ENCODE assay signal across 8 cellular contexts in genomic region chr7:151083071-151083823, GRCh38. TPM values are rescaled to one million over a fixed set of nuclear protein-coding genes. Genes with fewer than 3 reads are reported as not detected.
DNase-seq lines count a peak whose midpoint lies in the region; ATAC-seq and TF ChIP-seq lines count a peak whose summit lies in the region.

A gene with protein sequence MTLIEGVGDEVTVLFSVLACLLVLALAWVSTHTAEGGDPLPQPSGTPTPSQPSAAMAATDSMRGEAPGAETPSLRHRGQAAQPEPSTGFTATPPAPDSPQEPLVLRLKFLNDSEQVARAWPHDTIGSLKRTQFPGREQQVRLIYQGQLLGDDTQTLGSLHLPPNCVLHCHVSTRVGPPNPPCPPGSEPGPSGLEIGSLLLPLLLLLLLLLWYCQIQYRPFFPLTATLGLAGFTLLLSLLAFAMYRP (minus strand): TSS chr7:151083493. CDS start chr7:151082563, 930 bp downstream.

- peak within 1 kb of the TSS; percentile 87 for H3K27ac Mint-ChIP-seq in Caco-2 (ENCODE audit: unreplicated experiment)
- peak within 1 kb of the TSS; percentile 89 for H3K27ac Mint-ChIP-seq in osteocyte (ENCODE audit: unreplicated experiment)

- H3K9me3 Mint-ChIP-seq in Caco-2 (ENCODE audit: unreplicated experiment) (no peaks in the 10 kb centered on the region), osteocyte (ENCODE audit: unreplicated experiment) (no peaks in the 10 kb centered on the region)

- H3K27me3 Mint-ChIP-seq in Caco-2 (ENCODE audit: insufficient read depth, unreplicated experiment) (no peaks in the 10 kb centered on the region), osteocyte (ENCODE audit: unreplicated experiment) (no peaks in the 10 kb centered on the region)

- no peaks in the 10 kb centered on the region for H3K27me3 ChIP-seq in Caco-2 (replicated peaks; ENCODE audit: control insufficient read depth, insufficient read depth, low read length)
- H3K27me3 ChIP-seq in thymus (ENCODE audit: control insufficient read depth, insufficient read depth), result peaks cover 44% of the 10 kb centered on the region

- WGBS in thymus, result under 1% methylated on average over 69 of the region's 69 CpGs

- H3K9me3 ChIP-seq in Caco-2 (no peaks in the 10 kb centered on the region), thymus (ENCODE audit: control insufficient read depth) (no peaks in the 10 kb centered on the region)

- ATAC-seq in GM19467 (IDR thresholded peaks at IDR 0.05; ENCODE audit: unreplicated experiment), result peak; percentile 33

- H3K36me3 ChIP-seq in Caco-2 (ENCODE audit: control insufficient read depth, insufficient read depth, low read length) (no peaks in the 10 kb centered on the region), thymus (ENCODE audit: control insufficient read depth, insufficient read depth) (peaks cover 10% of the 10 kb centered on the region)

- POLR2A ChIA-PET in Caco-2 (lab: Charles Lee) (interaction anchor here (2.0 kb wide), 1 partner anchor 20 kb away, joined by 21 read pairs; no protein-coding TSS in a partner anchor), RWPE1 (lab: Yijun Ruan, JAX; ENCODE audit: low non-redundant PET) (no interaction called here)

- peaks cover 13% of the 10 kb centered on the region for H3K4me1 Mint-ChIP-seq in Caco-2 (ENCODE audit: low read depth, unreplicated experiment)
- peaks cover 55% of the 10 kb centered on the region for H3K4me1 Mint-ChIP-seq in osteocyte (ENCODE audit: unreplicated experiment)

- CTCF ChIA-PET in Caco-2 (lab: Charles Lee) (interaction anchor here (0.7 to 1.2 kb wide), 2 partner anchors 55 to 121 kb away, joined by 3 read pairs; partner anchors contain the start of gene ABCB8), RWPE1 (lab: Yijun Ruan, JAX) (no interaction called here)

- H3K4me3 ChIP-seq in Caco-2 (ENCODE audit: low read depth, low read length), result peak within 1 kb of the TSS; percentile 98
- H3K4me3 ChIP-seq in thymus (ENCODE audit: low read length), result peak within 1 kb of the TSS; percentile 91

- DNase-seq in Caco-2 (peak; percentile 82), HT1080 (ENCODE audit: low read depth) (no peak), RWPE1 (ENCODE audit: low spot score) (peak; percentile 32), germinal center (ENCODE audit: low spot score) (peak; percentile 84), osteocyte (ENCODE audit: extremely low spot score, unreplicated experiment) (no peak)
- DNase-seq in activated effector memory CD4-positive, alpha-beta T cell treated with Interleukin-2 at 50 U/mL for 16 hours, result peak; percentile 74

- H3K4me3 Mint-ChIP-seq in Caco-2 (ENCODE audit: unreplicated experiment) (peak within 1 kb of the TSS; percentile 93), osteocyte (ENCODE audit: unreplicated experiment) (peak within 1 kb of the TSS; percentile 89)

- no TSS peak for BruUV-seq in Caco-2 (replicated peaks; lab: Mats Ljungman, UMichigan)

- TF ChIP-seq CTCF in Caco-2 (IDR thresholded peaks at IDR 0.05; ENCODE audit: insufficient read depth in 1 of 2, low read depth in 1 of 2, low read length in 1 of 2, severe bottlenecking in 1 of 2, unreplicated experiment in 1 of 2), result no peak
- no peak for TF ChIP-seq CTCF in RWPE1 (conservative IDR thresholded peaks at IDR 0.05; ENCODE audit: low read depth)
- no peak for TF ChIP-seq CTCF in osteocyte (IDR thresholded peaks at IDR 0.05)

- H3K4me1 ChIP-seq in Caco-2 (peaks cover 27% of the 10 kb centered on the region), thymus (ENCODE audit: control insufficient read depth, insufficient read depth, low read length) (peaks cover 29% of the 10 kb centered on the region)

- H3K27ac ChIP-seq in RWPE1 (peak within 1 kb of the TSS; percentile 99), thymus (ENCODE audit: low read depth) (peak within 1 kb of the TSS; percentile 64)

- peaks cover 35% of the 10 kb centered on the region for H3K36me3 Mint-ChIP-seq in Caco-2 (ENCODE audit: insufficient read depth, unreplicated experiment)
- no peaks in the 10 kb centered on the region for H3K36me3 Mint-ChIP-seq in osteocyte (ENCODE audit: unreplicated experiment)

- intact Hi-C loops in Caco-2 (cut with micrococcal nuclease; ENCODE audit: unreplicated experiment), result loop anchor here (2.0 kb wide), 1 partner anchor 54 kb away; the partner anchor contains the start of gene ABCB8

RNA-seq across cellular contexts. Expression of the gene that starts here (rescaled TPM):
- total RNA-seq in Caco-2 (2022) (68.1 and 75.0 TPM in 2 replicates), osteocyte (26.1 and 30.0 TPM in 2 replicates)
- total RNA-seq in HT1080 (2014; rRNA removed; shearing (Covaris generic)), result 66.3 and 85.1 TPM in 2 replicates
- polyA plus RNA-seq in HT1080 (2015; cell fraction: cytosol; rRNA removed), result 64.5 and 88.0 TPM in 2 replicates
- polyA plus RNA-seq in HT1080 (2015; cell fraction: nucleus; rRNA removed), result 52.3 and 55.8 TPM in 2 replicates
- 68.4 TPM for polyA plus RNA-seq in thymus

Comparison
In these comparisons a context has a peak if more than half of its experiments do, and no peak if none do; other contexts are left out.
1. DNase-seq: peak in Caco-2 (2 of 2), RWPE1 (single experiment), activated effector memory CD4-positive, alpha-beta T cell treated with Interleukin-2 at 50 U/mL for 16 hours (single experiment) and germinal center (single experiment); none in HT1080 (single experiment) and osteocyte (single experiment).